ENCODE assay signal across 24 cellular contexts in the genomic region with DNA sequence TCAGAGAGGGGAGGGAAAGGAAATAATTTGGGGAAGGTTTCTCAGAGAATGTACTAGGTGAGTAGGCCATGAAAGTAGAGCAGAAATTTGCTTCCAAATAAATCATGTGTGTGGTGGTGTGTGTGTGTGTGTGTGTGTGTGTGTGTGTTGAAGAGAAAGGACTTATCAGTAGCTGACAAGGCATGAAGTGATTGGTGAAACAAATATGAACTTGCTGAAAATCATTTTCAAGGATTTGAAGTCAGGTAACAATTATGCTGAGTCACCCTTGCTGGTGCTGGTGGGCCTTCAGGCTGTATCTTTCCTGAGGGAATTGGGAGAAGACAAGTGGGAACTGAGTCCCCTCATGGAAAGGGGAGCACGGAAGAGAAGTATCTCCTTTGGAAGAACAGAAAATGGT. TPM values are rescaled to one million over a fixed set of nuclear protein-coding genes. Genes with fewer than 3 reads are reported as not detected.
"Had no signal": no experiment of that assay in that cellular context is flagged by ENCODE, and none has a peak within 500 bp of the region (broad histone marks: within the 10 kb centered on the region; RNA-seq: fewer than 3 reads in every experiment).

No MANE protein-coding gene starts in this region.

- H3K9me3 Mint-ChIP-seq: natural killer cell treated with Interleukin-12 subunit alpha and Interleukin-12 subunit beta and Interleukin-15 and Interleukin-18, amount 100 ng/mL, for 72 hours; stimulated activated naive B cell treated with anti-CD40 and anti-IgM and Interleukin-4, amounts not matched to agents 10 μg/mL and 1 μg/mL and 100 μg/mL, for 72 hours; stimulated activated naive CD8-positive, alpha-beta T cell treated with anti-CD3 and anti-CD28 coated beads, Interleukin-15, amount 100 ng/mL, for 72 hours had no signal

- H3K27me3 ChIP-seq: dorsolateral prefrontal cortex, heart left ventricle, spleen, testis, tibial nerve, upper lobe of right lung had no signal

- H3K36me3 ChIP-seq: heart left ventricle, spleen, tibial nerve, upper lobe of right lung had no signal

- H3K27ac Mint-ChIP-seq: natural killer cell treated with Interleukin-12 subunit alpha and Interleukin-12 subunit beta and Interleukin-15 and Interleukin-18, amount 100 ng/mL, for 72 hours; stimulated activated naive B cell treated with anti-CD40 and anti-IgM and Interleukin-4, amounts not matched to agents 10 μg/mL and 1 μg/mL and 100 μg/mL, for 72 hours had no signal

- H3K9ac ChIP-seq: parathyroid adenoma had no signal

- FAIRE-seq: frontal cortex had no signal

- H3K27ac ChIP-seq: dorsolateral prefrontal cortex, heart left ventricle, parathyroid adenoma, psoas muscle, spleen, tibial nerve, upper lobe of right lung had no signal

- H3K4me3 Mint-ChIP-seq: natural killer cell treated with Interleukin-12 subunit alpha and Interleukin-12 subunit beta and Interleukin-15 and Interleukin-18, amount 100 ng/mL, for 72 hours; stimulated activated naive B cell treated with anti-CD40 and anti-IgM and Interleukin-4, amounts not matched to agents 10 μg/mL and 1 μg/mL and 100 μg/mL, for 72 hours; stimulated activated naive CD8-positive, alpha-beta T cell treated with anti-CD3 and anti-CD28 coated beads, Interleukin-15, amount 100 ng/mL, for 72 hours had no signal

- H3K79me2 ChIP-seq: parathyroid adenoma had no signal

- H2AFZ ChIP-seq: parathyroid adenoma had no signal

- ATAC-seq: esophagus mucosa; heart left ventricle; natural killer cell treated with Interleukin-12 subunit alpha and Interleukin-12 subunit beta and Interleukin-15 and Interleukin-18, amount 100 ng/mL, for 72 hours; psoas muscle; sciatic nerve; stimulated activated naive B cell treated with anti-CD40 and anti-IgM and Interleukin-4, amounts not matched to agents 10 μg/mL and 1 μg/mL and 100 μg/mL, for 72 hours; stimulated activated naive CD8-positive, alpha-beta T cell treated with anti-CD3 and anti-CD28 coated beads, Interleukin-15, amount 100 ng/mL, for 72 hours; upper lobe of right lung had no signal

- DNase-seq: cortex of kidney; dorsolateral prefrontal cortex; effector CD8-positive, alpha-beta T cell; heart left ventricle; hippocampal formation; kidney glomerular epithelial cell; psoas muscle; retina; spleen; stimulated activated CD4-positive, alpha-beta T cell treated with anti-CD3 and anti-CD28 coated beads, Interleukin-15, amount 100 ng/mL, for 24 hours; stimulated activated CD4-positive, alpha-beta T cell treated with anti-CD3 and anti-CD28 coated beads, Interleukin-1b, Interleukin-23, amount 100 ng/mL, for 48 hours; stimulated activated CD4-positive, alpha-beta T cell treated with anti-CD3 and anti-CD28 coated beads, Interleukin-4, amount 100 ng/mL, for 4 hours; stimulated activated naive B cell treated with anti-CD40 and anti-IgM and Interleukin-4, amounts not matched to agents 10 μg/mL and 1 μg/mL and 100 μg/mL, for 72 hours; stimulated activated naive CD8-positive, alpha-beta T cell treated with anti-CD3 and anti-CD28 coated beads, Interleukin-15, amount 100 ng/mL, for 72 hours; testis; upper lobe of right lung had no signal

- H3K9me3 ChIP-seq: heart left ventricle, psoas muscle, spleen, testis, tibial nerve, upper lobe of right lung had no signal

- H3K36me3 Mint-ChIP-seq: natural killer cell treated with Interleukin-12 subunit alpha and Interleukin-12 subunit beta and Interleukin-15 and Interleukin-18, amount 100 ng/mL, for 72 hours; stimulated activated naive B cell treated with anti-CD40 and anti-IgM and Interleukin-4, amounts not matched to agents 10 μg/mL and 1 μg/mL and 100 μg/mL, for 72 hours had no signal

- H3K4me3 ChIP-seq: dorsolateral prefrontal cortex, heart left ventricle, psoas muscle, spleen, testis, tibial nerve, upper lobe of right lung had no signal

- H3K4me1 Mint-ChIP-seq: stimulated activated naive B cell treated with anti-CD40 and anti-IgM and Interleukin-4, amounts not matched to agents 10 μg/mL and 1 μg/mL and 100 μg/mL, for 72 hours; stimulated activated naive CD8-positive, alpha-beta T cell treated with anti-CD3 and anti-CD28 coated beads, Interleukin-15, amount 100 ng/mL, for 72 hours had no signal

- H3K4me1 ChIP-seq: parathyroid adenoma, psoas muscle, testis, tibial nerve, upper lobe of right lung had no signal

- H3K27me3 Mint-ChIP-seq: stimulated activated naive CD8-positive, alpha-beta T cell treated with anti-CD3 and anti-CD28 coated beads, Interleukin-15, amount 100 ng/mL, for 72 hours had no signal

RNA-seq across cellular contexts. Expression of a gene that starts 55.5 kb away (rescaled TPM):
- total RNA-seq: glomerular endothelial cell, skeletal muscle tissue had no signal
